In the genomic region with DNA sequence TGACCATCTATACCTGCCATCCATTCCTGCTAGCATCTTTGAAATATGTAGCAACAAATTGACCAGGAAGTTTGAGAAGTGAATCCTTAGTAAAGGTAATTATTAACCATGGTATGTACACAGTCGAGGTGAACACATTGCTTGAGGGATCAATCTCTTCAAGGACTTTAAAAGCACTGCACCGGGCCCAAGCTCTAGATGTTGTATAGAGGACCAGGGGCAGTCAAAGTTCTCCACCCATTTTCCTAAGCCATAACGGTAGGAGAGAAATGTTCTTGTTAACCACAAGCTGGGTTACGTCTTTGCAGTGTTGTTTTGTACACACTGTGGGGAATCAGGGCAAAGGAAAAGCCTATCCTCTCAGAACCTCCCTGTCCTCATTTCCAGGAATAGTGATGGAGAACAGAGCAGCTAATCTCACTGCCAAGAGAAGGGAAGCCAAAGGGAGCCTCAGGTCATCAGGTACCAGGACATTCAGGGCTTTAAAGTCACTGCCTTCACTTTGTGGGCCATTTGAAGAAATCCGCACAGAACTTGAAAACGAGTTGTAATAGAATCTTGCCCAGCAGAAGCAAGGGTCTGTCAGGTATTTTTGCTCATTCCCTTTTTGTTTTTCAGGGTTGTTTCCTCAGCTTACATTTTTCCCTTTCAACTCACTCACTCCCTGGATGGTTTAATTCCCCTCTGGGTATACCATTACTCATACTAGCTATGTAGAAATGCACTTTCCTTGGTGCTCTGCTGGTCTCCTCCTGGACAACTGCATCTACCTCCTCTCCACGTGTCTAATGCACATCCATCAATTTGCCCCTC, we compare ENCODE assay signal across 13 cellular contexts. TPM values are rescaled to one million over a fixed set of nuclear protein-coding genes. Genes with fewer than 3 reads are reported as not detected.
DNase-seq lines count a peak whose midpoint lies in the region; ATAC-seq, FAIRE-seq and TF ChIP-seq lines count a peak whose summit lies in the region.
"Had no signal": no experiment of that assay in that cellular context is flagged by ENCODE, and none has a peak within 500 bp of the region (broad histone marks: within the 10 kb centered on the region; RNA-seq: fewer than 3 reads in every experiment).

No MANE protein-coding gene starts in this region.

- H3K27me3 Mint-ChIP-seq in GM23338 (ENCODE audit: insufficient read depth, low read depth, poor library complexity) = peaks cover 12% of the 10 kb centered on the region
- H3K27me3 Mint-ChIP-seq: activated CD4-positive, alpha-beta T cell treated with anti-CD3 and anti-CD28 coated beads for 36 hours had no signal

- H3K9me3 ChIP-seq in small intestine (ENCODE audit: control insufficient read depth, low read depth) = no peaks in the 10 kb centered on the region
- H3K9me3 ChIP-seq: colonic mucosa, esophagus squamous epithelium had no signal

- no peaks in the 10 kb centered on the region for H3K9me3 Mint-ChIP-seq in GM23338
- H3K9me3 Mint-ChIP-seq: CD4-positive, CD25-positive, alpha-beta regulatory T cell had no signal

- WGBS in small intestine, 3 donors = 42 to 64% (median 50%) methylated on average over 7 of the region's 7 CpGs

- no peak overlapping the region for H3K4me3 ChIP-seq in small intestine (ENCODE audit: low read depth in 1 of 2, low read length in 2 of 2)
- H3K4me3 ChIP-seq in GM23338 = no peak overlapping the region
- H3K4me3 ChIP-seq: colonic mucosa, esophagus squamous epithelium had no signal

- H3K79me2 ChIP-seq in GM23338 (replicated peaks; ENCODE audit: insufficient read depth) = no peaks in the 10 kb centered on the region

- peak; percentile 41 for FAIRE-seq in small intestine (lab: Jason Lieb, UNC)

- H3K4me1 Mint-ChIP-seq in GM23338 = peaks cover 5% of the 10 kb centered on the region

- H3K4me1 ChIP-seq in small intestine (ENCODE audit: control insufficient read depth in 2 of 2, insufficient read depth in 1 of 2, low read depth in 1 of 2, low read length in 1 of 2) = peaks cover 2 to 6% of the 10 kb centered on the region in 2 donors
- peaks cover 8% of the 10 kb centered on the region for H3K4me1 ChIP-seq in GM23338 (ENCODE audit: insufficient read depth)
- H3K4me1 ChIP-seq: colonic mucosa had no signal

- intact Hi-C loops in left colon (cut with DNase I, micrococcal nuclease) = no loop called here

- H3K36me3 ChIP-seq in small intestine (ENCODE audit: control insufficient read depth in 2 of 2, insufficient read depth in 2 of 2, low read length in 2 of 2) = no peaks in the 10 kb centered on the region
- no peaks in the 10 kb centered on the region for H3K36me3 ChIP-seq in GM23338 (ENCODE audit: insufficient read depth)
- H3K36me3 ChIP-seq: colonic mucosa, esophagus squamous epithelium had no signal

- ATAC-seq in left colon = peak; percentile 97
- ATAC-seq in GM23338 = no peak
- ATAC-seq: activated CD4-positive, alpha-beta T cell treated with anti-CD3 and anti-CD28 coated beads for 36 hours had no signal

- H3K27ac ChIP-seq in VCaP (peak overlapping the region; percentile 71), small intestine (ENCODE audit: low read depth in 1 of 2, low read length in 1 of 2) (no peak overlapping the region), GM23338 (ENCODE audit: low read depth) (no peak overlapping the region)
- H3K27ac ChIP-seq: colonic mucosa, esophagus squamous epithelium had no signal

- no peaks in the 10 kb centered on the region for H3F3A ChIP-seq in GM23338 (replicated peaks; ENCODE audit: low read depth)

- DNase-seq in GM03348 (ENCODE audit: low spot score) = peak; percentile 17
- DNase-seq in left colon = peak in 1 of 2 donors; percentile 16
- DNase-seq in small intestine = peak; percentile 76
- DNase-seq in SW 1271 (lab: John Stamatoyannopoulos, UW) = no peak
- no peak for DNase-seq in GM23338 (ENCODE audit: low spot score)
- DNase-seq in NCI-H2196 treated with DMSO at 0.1 percent for 48 hours (lab: John Stamatoyannopoulos, UW; ENCODE audit: unreplicated experiment) = no peak
- DNase-seq: activated CD4-positive, alpha-beta T cell treated with anti-CD3 and anti-CD28 coated beads for 36 hours; CD4-positive, CD25-positive, alpha-beta regulatory T cell; colonic mucosa; esophagus squamous epithelium; H7; stimulated activated CD4-positive, alpha-beta T cell treated with anti-CD3 and anti-CD28 coated beads, Interleukin-4, amount 100 ng/mL, for 1 hour had no signal

- H3K4me3 Mint-ChIP-seq in GM23338 = no peak overlapping the region
- H3K4me3 Mint-ChIP-seq: activated CD4-positive, alpha-beta T cell treated with anti-CD3 and anti-CD28 coated beads for 36 hours; CD4-positive, CD25-positive, alpha-beta regulatory T cell had no signal

- H3K9me2 ChIP-seq in GM23338 (ENCODE audit: insufficient read depth) = no peaks in the 10 kb centered on the region

- H3K36me3 Mint-ChIP-seq in GM23338 (ENCODE audit: low read depth) = no peaks in the 10 kb centered on the region

- no peak for TF ChIP-seq CTCF in VCaP (conservative IDR thresholded peaks at IDR 0.05)
- TF ChIP-seq CTCF in GM23338 (conservative IDR thresholded peaks at IDR 0.05; ENCODE audit: low read depth in 2 of 2) = no peak

- no peak overlapping the region for H3K4me2 ChIP-seq in GM23338

- no peak overlapping the region for H2AFZ ChIP-seq in GM23338

- H4K20me1 ChIP-seq in GM23338 (replicated peaks; ENCODE audit: insufficient read depth) = peaks cover 7% of the 10 kb centered on the region

- H3K27me3 ChIP-seq in small intestine (ENCODE audit: control insufficient read depth in 2 of 2, insufficient read depth in 2 of 2, low read length in 2 of 2) = no peaks in the 10 kb centered on the region
- peaks cover 96% of the 10 kb centered on the region for H3K27me3 ChIP-seq in GM23338 (ENCODE audit: insufficient read depth)
- H3K27me3 ChIP-seq: colonic mucosa, esophagus squamous epithelium had no signal

- H3K27ac Mint-ChIP-seq in GM23338 = no peak overlapping the region
- H3K27ac Mint-ChIP-seq: activated CD4-positive, alpha-beta T cell treated with anti-CD3 and anti-CD28 coated beads for 36 hours; CD4-positive, CD25-positive, alpha-beta regulatory T cell had no signal

TF ChIP-seq in GM23338, 12 proteins besides CTCF, POLR2A, EP300 and RAD21:
- TF ChIP-seq EZH2phosphoT487 (IDR thresholded peaks at IDR 0.05; ENCODE audit: unreplicated experiment) (no peak), EZH2 (IDR thresholded peaks at IDR 0.05; ENCODE audit: low read depth, unreplicated experiment) (no peak)

RNA-seq across cellular contexts. Expression of gene PM20D2, which starts 5.3 kb away (rescaled TPM):
- 10 to 100 TPM in 1 of 2 donors, 1 to 10 TPM in 1; 10.0 to 11.8 TPM for total RNA-seq in left colon
- polyA plus RNA-seq in small intestine (10 to 100 TPM in 1 of 3 donors, 1 to 10 TPM in 2; 2.4 to 10.4 (median 4.7) TPM), GM23338 (2016; fragmentation: Nextera tagmentation; extraction: Ambion mirVana) (3.4 and 4.4 TPM in 2 replicates)
- total RNA-seq in GM23338 (2014; rRNA removed; shearing (Covaris generic)) = 10.2 and 13.9 TPM in 2 replicates

RNA-seq across cellular contexts. Expression of gene SRSF12, which starts 22.7 kb away (rescaled TPM):
- under 1 TPM in 1 of 2 donors, not detected in 1; 0.53 TPM for total RNA-seq in left colon
- polyA plus RNA-seq in small intestine (under 1 TPM in 1 of 3 donors, not detected in 2; 0.15 TPM), GM23338 (2016; fragmentation: Nextera tagmentation; extraction: Ambion mirVana) (2.3 and 3.6 TPM in 2 replicates)
- total RNA-seq in GM23338 (2014; rRNA removed; shearing (Covaris generic)) = 2.6 and 3.6 TPM in 2 replicates
- total RNA-seq: CD4-positive, CD25-positive, alpha-beta regulatory T cell had no signal

Comparison
In these comparisons a context has a peak if more than half of its experiments do, and no peak if none do; other contexts are left out.
1. DNase-seq: peak in GM03348 (single experiment) and small intestine (single experiment); none in SW 1271 (0 of 2), GM23338 (single experiment) and NCI-H2196 treated with DMSO at 0.1 percent for 48 hours (single experiment).